1 cellular context compared by ENCODE assay signal in genomic region chr15:67126551-67127333, GRCh38.
A peak's percentile ranks its signal among the peaks of the same experiment; 100 is the strongest.
TF ChIP-seq lines count a peak whose summit lies in the region.

No MANE protein-coding gene starts in this region.

TF ChIP-seq in HepG2, 621 proteins besides CTCF, POLR2A, EP300 and RAD21 (continued from another document and continues in another):
- TF ChIP-seq LCORL (IDR thresholded peaks at IDR 0.05): no peak
- TF ChIP-seq LCORL (CRISPR knock-in tag; IDR thresholded peaks at IDR 0.05): peak; percentile 73
- TF ChIP-seq ZBTB7A (CRISPR knock-in tag; IDR thresholded peaks at IDR 0.05): no peak
- TF ChIP-seq HDAC2 (CRISPR knock-in tag; IDR thresholded peaks at IDR 0.05): peak; percentile 42; the same call in 1 of the 2 replicates
- TF ChIP-seq NR2F6 (IDR thresholded peaks at IDR 0.05): peak; percentile 66; the same call in 1 of the 2 replicates
- TF ChIP-seq NR2F6 (CRISPR knock-in tag; IDR thresholded peaks at IDR 0.05): peak; percentile 67
- TF ChIP-seq ARNT2 (CRISPR knock-in tag; IDR thresholded peaks at IDR 0.05; ENCODE audit: low read depth): no peak
- TF ChIP-seq ZNF563 (CRISPR knock-in tag; IDR thresholded peaks at IDR 0.05): no peak
- peak; percentile 42; the same call in 1 of the 2 replicates for TF ChIP-seq AHDC1 (CRISPR knock-in tag; IDR thresholded peaks at IDR 0.05; ENCODE audit: borderline replicate concordance)
- TF ChIP-seq SOX6 (IDR thresholded peaks at IDR 0.05): no peak
- peak; percentile 83 for TF ChIP-seq SOX6 (CRISPR knock-in tag; IDR thresholded peaks at IDR 0.05)
- TF ChIP-seq THAP9 (CRISPR knock-in tag; IDR thresholded peaks at IDR 0.05; ENCODE audit: borderline replicate concordance): no peak
- no peak for TF ChIP-seq HHEX (CRISPR knock-in tag; IDR thresholded peaks at IDR 0.05)
- TF ChIP-seq ZNF496 (CRISPR knock-in tag; IDR thresholded peaks at IDR 0.05; ENCODE audit: insufficient replicate concordance): no peak
- 0 out of 2 replicates have a peak, but pooled peaks have one; percentile 40 for TF ChIP-seq HNF1B (CRISPR knock-in tag; IDR thresholded peaks at IDR 0.05)
- TF ChIP-seq CREM (IDR thresholded peaks at IDR 0.05): peak; percentile 63
- no peak for TF ChIP-seq CREM (CRISPR knock-in tag; IDR thresholded peaks at IDR 0.05)
- 0 out of 2 replicates have a peak, but pooled peaks have one; percentile 11 for TF ChIP-seq ELF3 (CRISPR knock-in tag; IDR thresholded peaks at IDR 0.05)
- peak; percentile 26; the same call in 1 of the 2 replicates for TF ChIP-seq ZNF770 (CRISPR knock-in tag; IDR thresholded peaks at IDR 0.05)
- TF ChIP-seq CSRNP2 (CRISPR knock-in tag; conservative IDR thresholded peaks at IDR 0.05; ENCODE audit: low read depth): no peak
- peak; percentile 31; the same call in 1 of the 2 replicates for TF ChIP-seq HMG20A (CRISPR knock-in tag; IDR thresholded peaks at IDR 0.05; ENCODE audit: borderline replicate concordance)
- peak; percentile 74 for TF ChIP-seq ZNF687 (CRISPR knock-in tag; IDR thresholded peaks at IDR 0.05)
- peak; percentile 88 for TF ChIP-seq RXRB (CRISPR knock-in tag; IDR thresholded peaks at IDR 0.05; ENCODE audit: borderline replicate concordance)
- peak; percentile 42; the same call in 1 of the 2 replicates for TF ChIP-seq ISL2 (CRISPR knock-in tag; IDR thresholded peaks at IDR 0.05)
- TF ChIP-seq STAG1 (CRISPR knock-in tag; IDR thresholded peaks at IDR 0.05): no peak
- TF ChIP-seq HNF4A (CRISPR knock-in tag; IDR thresholded peaks at IDR 0.05): peak; percentile 54; the same call in 1 of the 2 replicates
- peak; percentile 97 for TF ChIP-seq SKI (IDR thresholded peaks at IDR 0.05; ENCODE audit: partially characterized antibody)
- peak; percentile 41 for TF ChIP-seq RBM22 (optimal IDR thresholded peaks at IDR 0.05; ENCODE audit: low read length)
- TF ChIP-seq RARA (CRISPR knock-in tag; IDR thresholded peaks at IDR 0.05): peak; percentile 97
- TF ChIP-seq ZKSCAN1 (IDR thresholded peaks at IDR 0.05; ENCODE audit: low read length): peak; percentile 75
- TF ChIP-seq HNRNPLL (IDR thresholded peaks at IDR 0.05; ENCODE audit: low read depth, low read length, poor library complexity, severe bottlenecking): no peak
- peak; percentile 98 for TF ChIP-seq SKIL (CRISPR knock-in tag; IDR thresholded peaks at IDR 0.05; ENCODE audit: borderline replicate concordance)
- no peak for TF ChIP-seq HNRNPUL1 (IDR thresholded peaks at IDR 0.05; ENCODE audit: low read depth, low read length)
- peak; percentile 89; the same call in 1 of the 2 replicates for TF ChIP-seq RXRA (CRISPR knock-in tag; IDR thresholded peaks at IDR 0.05)
- peak; percentile 71 for TF ChIP-seq PATZ1 (CRISPR knock-in tag; IDR thresholded peaks at IDR 0.05)
- TF ChIP-seq ZMAT3 (CRISPR knock-in tag; conservative IDR thresholded peaks at IDR 0.05): no peak
- peak; percentile 88 for TF ChIP-seq SALL1 (CRISPR knock-in tag; IDR thresholded peaks at IDR 0.05)
